In the genomic region with DNA sequence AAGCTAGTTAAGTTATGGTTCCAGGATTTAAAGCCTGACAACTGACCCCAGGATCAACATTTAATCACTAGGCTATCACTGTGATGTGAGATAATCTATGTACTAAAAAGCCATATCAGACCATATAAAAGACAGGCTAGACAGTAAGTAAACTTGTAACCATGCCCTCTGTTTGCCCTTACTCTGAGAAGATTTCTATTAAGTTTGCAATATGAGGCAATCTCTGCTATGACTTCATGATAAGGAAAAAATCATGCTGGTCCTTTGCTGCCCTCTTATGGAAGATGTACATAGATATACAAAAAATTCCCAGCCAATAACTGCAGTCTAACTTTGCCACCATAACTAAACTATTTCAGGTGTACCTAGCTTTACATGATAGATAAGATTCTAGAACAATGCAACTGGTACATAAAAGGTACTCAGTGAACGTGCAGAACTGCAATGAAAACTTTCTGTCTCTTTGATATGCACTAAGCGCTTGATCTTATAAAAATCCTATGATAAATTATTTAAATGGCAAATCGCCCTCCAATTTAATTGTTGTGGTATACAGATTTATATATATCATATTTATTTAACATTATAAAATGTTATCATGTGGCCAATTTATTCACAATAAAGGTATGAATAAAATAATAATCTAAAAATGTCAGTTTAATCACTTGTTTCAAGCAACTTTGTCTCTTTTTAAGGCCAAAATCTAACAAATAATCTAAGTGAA, we compare ENCODE assay signal across 1 cellular context.
A peak's percentile ranks its signal among the peaks of the same experiment; 100 is the strongest.
TF ChIP-seq lines count a peak whose summit lies in the region.

No MANE protein-coding gene starts in this region.

TF ChIP-seq in A549, 52 proteins besides CTCF, POLR2A, EP300 and RAD21 (continued from another document):
- TF ChIP-seq, protein P1, sequence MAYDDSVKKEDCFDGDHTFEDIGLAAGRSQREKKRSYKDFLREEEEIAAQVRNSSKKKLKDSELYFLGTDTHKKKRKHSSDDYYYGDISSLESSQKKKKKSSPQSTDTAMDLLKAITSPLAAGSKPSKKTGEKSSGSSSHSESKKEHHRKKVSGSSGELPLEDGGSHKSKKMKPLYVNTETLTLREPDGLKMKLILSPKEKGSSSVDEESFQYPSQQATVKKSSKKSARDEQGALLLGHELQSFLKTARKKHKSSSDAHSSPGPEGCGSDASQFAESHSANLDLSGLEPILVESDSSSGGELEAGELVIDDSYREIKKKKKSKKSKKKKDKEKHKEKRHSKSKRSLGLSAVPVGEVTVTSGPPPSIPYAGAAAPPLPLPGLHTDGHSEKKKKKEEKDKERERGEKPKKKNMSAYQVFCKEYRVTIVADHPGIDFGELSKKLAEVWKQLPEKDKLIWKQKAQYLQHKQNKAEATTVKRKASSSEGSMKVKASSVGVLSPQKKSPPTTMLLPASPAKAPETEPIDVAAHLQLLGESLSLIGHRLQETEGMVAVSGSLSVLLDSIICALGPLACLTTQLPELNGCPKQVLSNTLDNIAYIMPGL (CRISPR knock-in tag; IDR thresholded peaks at IDR 0.05; ENCODE audit: borderline replicate concordance) = no peak
- no peak for TF ChIP-seq ZFP36 (IDR thresholded peaks at IDR 0.05; ENCODE audit: borderline replicate concordance, partially characterized antibody)
- TF ChIP-seq POLR2AphosphoS2 (conservative IDR thresholded peaks at IDR 0.05; ENCODE audit: low read length) = no peak
- TF ChIP-seq HEYL (CRISPR knock-in tag; IDR thresholded peaks at IDR 0.05) = no peak
- TF ChIP-seq, protein P2, sequence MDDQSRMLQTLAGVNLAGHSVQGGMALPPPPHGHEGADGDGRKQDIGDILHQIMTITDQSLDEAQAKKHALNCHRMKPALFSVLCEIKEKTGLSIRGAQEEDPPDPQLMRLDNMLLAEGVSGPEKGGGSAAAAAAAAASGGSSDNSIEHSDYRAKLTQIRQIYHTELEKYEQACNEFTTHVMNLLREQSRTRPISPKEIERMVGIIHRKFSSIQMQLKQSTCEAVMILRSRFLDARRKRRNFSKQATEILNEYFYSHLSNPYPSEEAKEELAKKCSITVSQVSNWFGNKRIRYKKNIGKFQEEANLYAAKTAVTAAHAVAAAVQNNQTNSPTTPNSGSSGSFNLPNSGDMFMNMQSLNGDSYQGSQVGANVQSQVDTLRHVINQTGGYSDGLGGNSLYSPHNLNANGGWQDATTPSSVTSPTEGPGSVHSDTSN (IDR thresholded peaks at IDR 0.05) = no peak
- TF ChIP-seq FOSL2 (IDR thresholded peaks at IDR 0.05) = no peak
- TF ChIP-seq FOSL2 (CRISPR knock-in tag; IDR thresholded peaks at IDR 0.05) = 0 out of 2 replicates have a peak, but pooled peaks have one; percentile 16
- no peak for TF ChIP-seq CBX2 (IDR thresholded peaks at IDR 0.05; ENCODE audit: borderline replicate concordance, low read depth)
- peak; percentile 50; the same call in 2 of the 3 replicates for TF ChIP-seq SMC3 (IDR thresholded peaks at IDR 0.05)
